ENCODE assay signal across 1 cellular context in the genomic region with DNA sequence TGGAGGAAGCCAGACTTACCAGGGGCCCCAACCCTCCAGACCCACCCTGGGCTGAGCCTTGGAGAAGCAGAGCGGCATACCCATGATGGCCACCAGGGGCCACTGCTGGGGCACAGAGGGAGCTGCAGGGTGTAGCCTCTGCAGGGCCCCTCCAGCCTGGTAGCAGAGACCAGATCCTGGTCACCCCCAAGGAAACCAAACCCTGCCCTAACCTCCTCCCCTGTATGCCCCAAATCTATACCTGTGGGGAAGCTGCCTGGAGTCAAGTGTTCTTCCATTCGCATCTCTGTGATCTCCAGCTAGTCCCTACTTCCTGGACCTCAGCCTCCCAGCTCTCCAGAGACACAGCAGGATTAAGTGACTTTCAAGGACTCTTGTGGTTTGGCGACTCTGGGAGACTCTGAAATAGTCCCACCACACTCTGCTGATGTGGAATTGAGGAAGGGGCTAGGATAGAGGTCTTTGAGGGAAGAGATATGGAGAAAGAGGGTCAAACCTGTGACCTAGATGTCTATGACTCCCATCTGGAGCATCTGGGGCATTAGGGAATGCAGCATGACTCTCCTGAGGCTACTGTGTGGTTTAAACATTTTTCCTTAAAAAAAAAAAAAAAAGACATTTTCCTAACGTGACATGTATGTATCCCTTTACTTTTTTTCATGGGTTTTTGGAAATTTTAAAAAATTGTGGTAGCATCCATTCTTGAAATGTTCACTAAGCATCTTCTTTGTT.
TF ChIP-seq lines count a peak whose summit lies in the region.

No MANE protein-coding gene starts in this region.

TF ChIP-seq in HepG2, 621 proteins besides CTCF, POLR2A, EP300 and RAD21 (continued from another document):
- 0 out of 2 replicates have a peak, but pooled peaks have one; percentile 18 for TF ChIP-seq IRF2 (CRISPR knock-in tag; IDR thresholded peaks at IDR 0.05)
